8 cellular contexts compared by ENCODE assay signal in genomic region chr13:74134777-74135305, GRCh38. TPM values are rescaled to one million over a fixed set of nuclear protein-coding genes. Genes with fewer than 3 reads are reported as not detected.
DNase-seq lines count a peak whose midpoint lies in the region; ATAC-seq and TF ChIP-seq lines count a peak whose summit lies in the region.

No MANE protein-coding gene starts in this region.

- H3K4me1 ChIP-seq in esophagus (ENCODE audit: control insufficient read depth in 2 of 2, insufficient read depth in 2 of 2, low read length in 1 of 2) = peaks cover 0 to 3% of the 10 kb centered on the region in 2 donors
- peaks cover 27% of the 10 kb centered on the region for H3K4me1 ChIP-seq in suprapubic skin

- H3K4me3 ChIP-seq in esophagus (ENCODE audit: low read depth in 1 of 2, low read length in 2 of 2) = peak overlapping the region; percentile 76 to 86
- peak overlapping the region; percentile 76 for H3K4me3 ChIP-seq in neural cell (ENCODE audit: low read length)
- peak overlapping the region; percentile 70 for H3K4me3 ChIP-seq in suprapubic skin

- H3K9me3 ChIP-seq in esophagus (ENCODE audit: control insufficient read depth in 2 of 2, insufficient read depth in 1 of 2, low read depth in 1 of 2, low read length in 1 of 2) (no peaks in the 10 kb centered on the region), neural cell (ENCODE audit: low read length) (no peaks in the 10 kb centered on the region), suprapubic skin (no peaks in the 10 kb centered on the region)

- H3K9me2 ChIP-seq in neural cell (ENCODE audit: insufficient read depth, low read length) = no peaks in the 10 kb centered on the region

- H3K27me3 ChIP-seq in esophagus (ENCODE audit: control insufficient read depth in 1 of 2, insufficient read depth in 2 of 2, low read length in 2 of 2) = no peaks in the 10 kb centered on the region
- no peaks in the 10 kb centered on the region for H3K27me3 ChIP-seq in neural cell (ENCODE audit: insufficient read depth, low read depth, low read length)
- no peaks in the 10 kb centered on the region for H3K27me3 ChIP-seq in suprapubic skin

- H4K20me1 ChIP-seq in neural cell (ENCODE audit: insufficient read depth) = no peaks in the 10 kb centered on the region

- no peak overlapping the region for H2AFZ ChIP-seq in neural cell (ENCODE audit: low read depth, low read length)

- peak; percentile 21 for TF ChIP-seq EP300 in neural cell (conservative IDR thresholded peaks at IDR 0.05; ENCODE audit: poor library complexity, severe bottlenecking)
- no peak for TF ChIP-seq EP300 in suprapubic skin (IDR thresholded peaks at IDR 0.05)

- ATAC-seq in HG02885 (IDR thresholded peaks at IDR 0.05; ENCODE audit: poor library complexity, unreplicated experiment) = peak; percentile 23

- peaks cover 6% of the 10 kb centered on the region for H3F3A ChIP-seq in neural cell (ENCODE audit: insufficient read depth, low read length, poor library complexity, severe bottlenecking)

- no peaks in the 10 kb centered on the region for H3K36me3 ChIP-seq in esophagus (ENCODE audit: control insufficient read depth in 2 of 2, insufficient read depth in 2 of 2, low read length in 1 of 2)
- H3K36me3 ChIP-seq in neural cell (ENCODE audit: insufficient read depth, low read length) = no peaks in the 10 kb centered on the region
- H3K36me3 ChIP-seq in suprapubic skin = no peaks in the 10 kb centered on the region

- peak; percentile 78 for DNase-seq in NCI-H1436 (lab: John Stamatoyannopoulos, UW)
- DNase-seq in NCI-H1436 treated with DMSO at 0.1 percent for 48 hours (lab: John Stamatoyannopoulos, UW) = no peak
- peak; percentile 53 for DNase-seq in NCI-H226
- DNase-seq in activated CD8-positive, alpha-beta memory T cell treated with anti-CD3 and anti-CD28 coated beads, Interleukin-2, amount 50 U/mL, for 24 hours (ENCODE audit: extremely low read depth) = peak; percentile 26
- peak in 1 of 2 donors; percentile 66 for DNase-seq in suprapubic skin (ENCODE audit: low spot score in 2 of 2)

- peak overlapping the region; percentile 54 for H3K4me2 ChIP-seq in neural cell (ENCODE audit: low read length)

- H3K27ac ChIP-seq in esophagus (ENCODE audit: low read depth in 2 of 2, low read length in 1 of 2) (peak overlapping the region; percentile 79 to 88), neural cell (ENCODE audit: low read length) (peak overlapping the region; percentile 98), suprapubic skin (peak overlapping the region; percentile 87)

- peak; percentile 27 for TF ChIP-seq RAD21 in neural cell (conservative IDR thresholded peaks at IDR 0.05)

- peaks cover 32% of the 10 kb centered on the region for H3K79me2 ChIP-seq in neural cell (replicated peaks; ENCODE audit: insufficient read depth, low read length)

- peak overlapping the region; percentile 98 for H3K9ac ChIP-seq in neural cell (ENCODE audit: low read length)

- WGBS in esophagus, 2 donors = 0% methylated on average over 52 to 60 of the region's 60 CpGs
- no CpG with 5 or more reads among the region's 60 CpGs for WGBS in suprapubic skin

- TF ChIP-seq POLR2A in suprapubic skin (IDR thresholded peaks at IDR 0.05) = no peak

- TF ChIP-seq CTCF in neural cell (IDR thresholded peaks at IDR 0.05; ENCODE audit: poor library complexity, severe bottlenecking) (peak; percentile 9), suprapubic skin (IDR thresholded peaks at IDR 0.05) (no peak)

TF ChIP-seq in neural cell, 6 proteins besides CTCF, POLR2A, EP300 and RAD21:
- TF ChIP-seq MXI1 (conservative IDR thresholded peaks at IDR 0.05; ENCODE audit: poor library complexity, severe bottlenecking) (no peak), SMC3 (conservative IDR thresholded peaks at IDR 0.05; ENCODE audit: poor library complexity) (peak; percentile 40), REST (IDR thresholded peaks at IDR 0.05; ENCODE audit: borderline replicate concordance) (no peak)
TF ChIP-seq in neural cell: peak in this region for 1.

RNA-seq across cellular contexts. Expression of gene KLF12, which starts 0.6 kb away (rescaled TPM):
- polyA plus RNA-seq in esophagus = under 1 TPM; 0.54 to 0.69 TPM
- 51.9 and 53.5 TPM in 2 replicates for polyA plus RNA-seq in neural cell
- 154 and 189 TPM in 2 replicates for polyA minus RNA-seq in neural cell
- total RNA-seq in suprapubic skin = 1 to 10 TPM; 1.9 to 4.6 (median 3.4) TPM

Comparison
In these comparisons a context has a peak if more than half of its experiments do, and no peak if none do; other contexts are left out.
1. RNA of gene KLF12, which starts 0.6 kb away (polyA plus RNA-seq): 51.9 to 53.5 TPM in neural cell; 0.54 to 0.69 TPM in esophagus; every median in the first group is over 10 times any median in the second.
2. Peak in every context shown above with its lines, with median percentiles within 50 percentile points of each other: H3K27ac ChIP-seq and H3K4me3 ChIP-seq.